Comparison of ENCODE assay signal across 8 cellular contexts in genomic region chr1:231528175-231529029, GRCh38. TPM values are rescaled to one million over a fixed set of nuclear protein-coding genes. Genes with fewer than 3 reads are reported as not detected.
DNase-seq lines count a peak whose midpoint lies in the region; ATAC-seq lines count a peak whose summit lies in the region.

A gene with protein sequence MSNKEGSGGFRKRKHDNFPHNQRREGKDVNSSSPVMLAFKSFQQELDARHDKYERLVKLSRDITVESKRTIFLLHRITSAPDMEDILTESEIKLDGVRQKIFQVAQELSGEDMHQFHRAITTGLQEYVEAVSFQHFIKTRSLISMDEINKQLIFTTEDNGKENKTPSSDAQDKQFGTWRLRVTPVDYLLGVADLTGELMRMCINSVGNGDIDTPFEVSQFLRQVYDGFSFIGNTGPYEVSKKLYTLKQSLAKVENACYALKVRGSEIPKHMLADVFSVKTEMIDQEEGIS (plus strand): TSS chr1:231528669. CDS start chr1:231528811, 142 bp downstream.

- H3K9me3 ChIP-seq in BLaER1 = peaks cover 13% of the 10 kb centered on the region; the same call in 1 of the 2 replicates

- H3K36me3 Mint-ChIP-seq in dendritic cell treated with granulocyte-macrophage colony-stimulating factor and Interleukin-4, amounts not matched to agents 40 ng/mL and 50 ng/mL, for 4 days (ENCODE audit: low read depth) = peaks cover 31% of the 10 kb centered on the region

- H3K4me2 ChIP-seq in BLaER1 = peak within 1 kb of the TSS; percentile 86

- H3K9ac ChIP-seq in BLaER1 = peak within 1 kb of the TSS; percentile 89

- peaks cover 25% of the 10 kb centered on the region for H3K36me3 ChIP-seq in BLaER1

- peak within 1 kb of the TSS; percentile 93 for H3K27ac ChIP-seq in BLaER1

- no peaks in the 10 kb centered on the region for H3K9me3 Mint-ChIP-seq in dendritic cell treated with granulocyte-macrophage colony-stimulating factor and Interleukin-4, amounts not matched to agents 40 ng/mL and 50 ng/mL, for 4 days

- peaks cover 43% of the 10 kb centered on the region for H3K4me1 Mint-ChIP-seq in dendritic cell treated with granulocyte-macrophage colony-stimulating factor and Interleukin-4, amounts not matched to agents 40 ng/mL and 50 ng/mL, for 4 days (ENCODE audit: low read depth)

- peaks cover 7% of the 10 kb centered on the region; the same call in 1 of the 2 replicates for H4K20me1 ChIP-seq in BLaER1

- peak within 1 kb of the TSS; percentile 76 for H3K4me3 ChIP-seq in BLaER1

- DNase-seq in NCI-H748 treated with DMSO at 0.1 percent for 48 hours (lab: John Stamatoyannopoulos, UW) (peak; percentile 66), left lobe of liver (ENCODE audit: low spot score) (peak; percentile 92)
- peak; percentile 83 to 84 for DNase-seq in activated CD4-positive, alpha-beta T cell treated with anti-CD3 and anti-CD28 coated beads, Interleukin-2, amount 50 U/mL, for 24 hours (ENCODE audit: low read depth in 1 of 2, low spot score in 1 of 2)
- DNase-seq in stimulated activated CD4-positive, alpha-beta T cell treated with anti-CD3 and anti-CD28 coated beads, Interleukin-2, amount 100 ng/mL, for 4 hours (ENCODE audit: low read depth) = peak; percentile 83

- H3K27me3 Mint-ChIP-seq in dendritic cell treated with granulocyte-macrophage colony-stimulating factor and Interleukin-4, amounts not matched to agents 40 ng/mL and 50 ng/mL, for 4 days = no peaks in the 10 kb centered on the region

- intact Hi-C loops in dendritic cell treated with granulocyte-macrophage colony-stimulating factor and Interleukin-4, amounts not matched to agents 40 ng/mL and 50 ng/mL, for 4 days (cut with micrococcal nuclease) = loop anchor here (1.0 kb wide), 2 partner anchors 106 to 190 kb away; partner anchors contain the start of genes EGLN1 and SPRTN

- peak within 1 kb of the TSS; percentile 98 for H3K27ac Mint-ChIP-seq in dendritic cell treated with granulocyte-macrophage colony-stimulating factor and Interleukin-4, amounts not matched to agents 40 ng/mL and 50 ng/mL, for 4 days

- H3K27me3 ChIP-seq in BLaER1 = no peaks in the 10 kb centered on the region

- peak within 1 kb of the TSS; percentile 95 for H3K4me3 Mint-ChIP-seq in dendritic cell treated with granulocyte-macrophage colony-stimulating factor and Interleukin-4, amounts not matched to agents 40 ng/mL and 50 ng/mL, for 4 days

- peaks cover 46% of the 10 kb centered on the region for H3K4me1 ChIP-seq in BLaER1

- ATAC-seq in GM19328 (IDR thresholded peaks at IDR 0.05; ENCODE audit: unreplicated experiment) (peak; percentile 98), HG03520 (IDR thresholded peaks at IDR 0.05; ENCODE audit: unreplicated experiment) (peak; percentile 93), left lobe of liver (peak; percentile 99)

RNA-seq across cellular contexts. Expression of the gene that starts here (rescaled TPM):
- 13.3 TPM for total RNA-seq in left lobe of liver

Comparison
In these comparisons a context has a peak if more than half of its experiments do, and no peak if none do; other contexts are left out.
1. Peak in every context shown above with its lines: DNase-seq, ATAC-seq, H3K4me3 ChIP-seq and H3K27ac ChIP-seq.